In the genomic region with DNA sequence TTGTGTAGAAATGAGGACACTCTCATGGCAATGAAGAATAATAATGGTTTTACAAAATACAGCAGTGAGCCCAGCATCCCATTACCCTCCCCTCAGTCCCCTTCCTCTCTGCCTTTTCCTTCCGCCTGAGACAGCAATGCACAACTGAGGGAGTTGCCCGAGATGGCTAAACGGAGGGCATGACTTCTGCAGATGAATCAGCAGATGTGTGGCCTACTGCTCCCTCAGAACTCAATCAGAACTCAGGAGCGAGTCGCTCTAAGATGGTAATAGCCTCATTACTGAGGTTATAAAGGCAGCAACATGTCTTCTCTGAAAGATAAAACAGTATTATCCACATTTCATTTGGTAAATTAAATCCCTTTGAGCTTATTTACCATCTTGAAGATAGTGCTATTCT, we compare ENCODE assay signal across 1 cellular context.
TF ChIP-seq lines count a peak whose summit lies in the region.

No MANE protein-coding gene starts in this region.

TF ChIP-seq in GM23338, 12 proteins besides CTCF, POLR2A, EP300 and RAD21 (continued from another document):
- TF ChIP-seq, protein P1, sequence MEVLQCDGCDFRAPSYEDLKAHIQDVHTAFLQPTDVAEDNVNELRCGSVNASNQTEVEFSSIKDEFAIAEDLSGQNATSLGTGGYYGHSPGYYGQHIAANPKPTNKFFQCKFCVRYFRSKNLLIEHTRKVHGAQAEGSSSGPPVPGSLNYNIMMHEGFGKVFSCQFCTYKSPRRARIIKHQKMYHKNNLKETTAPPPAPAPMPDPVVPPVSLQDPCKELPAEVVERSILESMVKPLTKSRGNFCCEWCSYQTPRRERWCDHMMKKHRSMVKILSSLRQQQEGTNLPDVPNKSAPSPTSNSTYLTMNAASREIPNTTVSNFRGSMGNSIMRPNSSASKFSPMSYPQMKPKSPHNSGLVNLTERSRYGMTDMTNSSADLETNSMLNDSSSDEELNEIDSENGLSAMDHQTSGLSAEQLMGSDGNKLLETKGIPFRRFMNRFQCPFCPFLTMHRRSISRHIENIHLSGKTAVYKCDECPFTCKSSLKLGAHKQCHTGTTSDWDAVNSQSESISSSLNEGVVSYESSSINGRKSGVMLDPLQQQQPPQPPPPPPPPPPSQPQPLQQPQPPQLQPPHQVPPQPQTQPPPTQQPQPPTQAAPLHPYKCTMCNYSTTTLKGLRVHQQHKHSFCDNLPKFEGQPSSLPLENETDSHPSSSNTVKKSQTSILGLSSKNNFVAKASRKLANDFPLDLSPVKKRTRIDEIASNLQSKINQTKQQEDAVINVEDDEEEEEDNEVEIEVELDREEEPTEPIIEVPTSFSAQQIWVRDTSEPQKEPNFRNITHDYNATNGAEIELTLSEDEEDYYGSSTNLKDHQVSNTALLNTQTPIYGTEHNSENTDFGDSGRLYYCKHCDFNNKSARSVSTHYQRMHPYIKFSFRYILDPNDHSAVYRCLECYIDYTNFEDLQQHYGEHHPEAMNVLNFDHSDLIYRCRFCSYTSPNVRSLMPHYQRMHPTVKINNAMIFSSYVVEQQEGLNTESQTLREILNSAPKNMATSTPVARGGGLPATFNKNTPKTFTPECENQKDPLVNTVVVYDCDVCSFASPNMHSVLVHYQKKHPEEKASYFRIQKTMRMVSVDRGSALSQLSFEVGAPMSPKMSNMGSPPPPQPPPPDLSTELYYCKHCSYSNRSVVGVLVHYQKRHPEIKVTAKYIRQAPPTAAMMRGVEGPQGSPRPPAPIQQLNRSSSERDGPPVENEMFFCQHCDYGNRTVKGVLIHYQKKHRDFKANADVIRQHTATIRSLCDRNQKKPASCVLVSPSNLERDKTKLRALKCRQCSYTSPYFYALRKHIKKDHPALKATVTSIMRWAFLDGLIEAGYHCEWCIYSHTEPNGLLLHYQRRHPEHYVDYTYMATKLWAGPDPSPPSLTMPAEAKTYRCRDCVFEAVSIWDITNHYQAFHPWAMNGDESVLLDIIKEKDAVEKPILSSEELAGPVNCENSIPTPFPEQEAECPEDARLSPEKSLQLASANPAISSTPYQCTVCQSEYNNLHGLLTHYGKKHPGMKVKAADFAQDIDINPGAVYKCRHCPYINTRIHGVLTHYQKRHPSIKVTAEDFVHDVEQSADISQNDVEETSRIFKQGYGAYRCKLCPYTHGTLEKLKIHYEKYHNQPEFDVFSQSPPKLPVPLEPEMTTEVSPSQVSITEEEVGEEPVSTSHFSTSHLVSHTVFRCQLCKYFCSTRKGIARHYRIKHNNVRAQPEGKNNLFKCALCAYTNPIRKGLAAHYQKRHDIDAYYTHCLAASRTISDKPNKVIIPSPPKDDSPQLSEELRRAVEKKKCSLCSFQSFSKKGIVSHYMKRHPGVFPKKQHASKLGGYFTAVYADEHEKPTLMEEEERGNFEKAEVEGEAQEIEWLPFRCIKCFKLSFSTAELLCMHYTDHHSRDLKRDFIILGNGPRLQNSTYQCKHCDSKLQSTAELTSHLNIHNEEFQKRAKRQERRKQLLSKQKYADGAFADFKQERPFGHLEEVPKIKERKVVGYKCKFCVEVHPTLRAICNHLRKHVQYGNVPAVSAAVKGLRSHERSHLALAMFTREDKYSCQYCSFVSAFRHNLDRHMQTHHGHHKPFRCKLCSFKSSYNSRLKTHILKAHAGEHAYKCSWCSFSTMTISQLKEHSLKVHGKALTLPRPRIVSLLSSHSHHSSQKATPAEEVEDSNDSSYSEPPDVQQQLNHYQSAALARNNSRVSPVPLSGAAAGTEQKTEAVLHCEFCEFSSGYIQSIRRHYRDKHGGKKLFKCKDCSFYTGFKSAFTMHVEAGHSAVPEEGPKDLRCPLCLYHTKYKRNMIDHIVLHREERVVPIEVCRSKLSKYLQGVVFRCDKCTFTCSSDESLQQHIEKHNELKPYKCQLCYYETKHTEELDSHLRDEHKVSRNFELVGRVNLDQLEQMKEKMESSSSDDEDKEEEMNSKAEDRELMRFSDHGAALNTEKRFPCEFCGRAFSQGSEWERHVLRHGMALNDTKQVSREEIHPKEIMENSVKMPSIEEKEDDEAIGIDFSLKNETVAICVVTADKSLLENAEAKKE (CRISPR knock-in tag; IDR thresholded peaks at IDR 0.05): no peak
- TF ChIP-seq ZNF114 (CRISPR knock-in tag; IDR thresholded peaks at IDR 0.05) (no peak), NANOG (IDR thresholded peaks at IDR 0.05; ENCODE audit: borderline replicate concordance) (no peak), JUNB (IDR thresholded peaks at IDR 0.05; ENCODE audit: unreplicated experiment) (no peak)
- TF ChIP-seq, protein P2, sequence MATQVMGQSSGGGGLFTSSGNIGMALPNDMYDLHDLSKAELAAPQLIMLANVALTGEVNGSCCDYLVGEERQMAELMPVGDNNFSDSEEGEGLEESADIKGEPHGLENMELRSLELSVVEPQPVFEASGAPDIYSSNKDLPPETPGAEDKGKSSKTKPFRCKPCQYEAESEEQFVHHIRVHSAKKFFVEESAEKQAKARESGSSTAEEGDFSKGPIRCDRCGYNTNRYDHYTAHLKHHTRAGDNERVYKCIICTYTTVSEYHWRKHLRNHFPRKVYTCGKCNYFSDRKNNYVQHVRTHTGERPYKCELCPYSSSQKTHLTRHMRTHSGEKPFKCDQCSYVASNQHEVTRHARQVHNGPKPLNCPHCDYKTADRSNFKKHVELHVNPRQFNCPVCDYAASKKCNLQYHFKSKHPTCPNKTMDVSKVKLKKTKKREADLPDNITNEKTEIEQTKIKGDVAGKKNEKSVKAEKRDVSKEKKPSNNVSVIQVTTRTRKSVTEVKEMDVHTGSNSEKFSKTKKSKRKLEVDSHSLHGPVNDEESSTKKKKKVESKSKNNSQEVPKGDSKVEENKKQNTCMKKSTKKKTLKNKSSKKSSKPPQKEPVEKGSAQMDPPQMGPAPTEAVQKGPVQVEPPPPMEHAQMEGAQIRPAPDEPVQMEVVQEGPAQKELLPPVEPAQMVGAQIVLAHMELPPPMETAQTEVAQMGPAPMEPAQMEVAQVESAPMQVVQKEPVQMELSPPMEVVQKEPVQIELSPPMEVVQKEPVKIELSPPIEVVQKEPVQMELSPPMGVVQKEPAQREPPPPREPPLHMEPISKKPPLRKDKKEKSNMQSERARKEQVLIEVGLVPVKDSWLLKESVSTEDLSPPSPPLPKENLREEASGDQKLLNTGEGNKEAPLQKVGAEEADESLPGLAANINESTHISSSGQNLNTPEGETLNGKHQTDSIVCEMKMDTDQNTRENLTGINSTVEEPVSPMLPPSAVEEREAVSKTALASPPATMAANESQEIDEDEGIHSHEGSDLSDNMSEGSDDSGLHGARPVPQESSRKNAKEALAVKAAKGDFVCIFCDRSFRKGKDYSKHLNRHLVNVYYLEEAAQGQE (IDR thresholded peaks at IDR 0.05; ENCODE audit: unreplicated experiment): no peak
TF ChIP-seq in GM23338: peak in this region for 0.
